In genomic region chr2:48127612-48128191, GRCh38 we compare ENCODE assay signal across 27 cellular contexts.
DNase-seq lines count a peak whose midpoint lies in the region; ATAC-seq, FAIRE-seq and TF ChIP-seq lines count a peak whose summit lies in the region.
"Had no signal": no experiment of that assay in that cellular context is flagged by ENCODE, and none has a peak within 500 bp of the region (broad histone marks: within the 10 kb centered on the region; RNA-seq: fewer than 3 reads in every experiment).

No MANE protein-coding gene starts in this region.

- H3K4me3 Mint-ChIP-seq in natural killer cell treated with Interleukin-12 subunit alpha and Interleukin-12 subunit beta and Interleukin-15 and Interleukin-18, amount 100 ng/mL, for 72 hours, result no peak overlapping the region
- H3K4me3 Mint-ChIP-seq in natural killer cell, result no peak overlapping the region
- H3K4me3 Mint-ChIP-seq: CD4-positive, alpha-beta memory T cell; GM23338; HFFc6 had no signal

- H3K79me2 ChIP-seq in PC-3 (ENCODE audit: low read length) (no peaks in the 10 kb centered on the region), H1 (ENCODE audit: control insufficient read depth in 1 of 2, insufficient read depth in 2 of 2, low read length in 2 of 2) (no peaks in the 10 kb centered on the region)

- H3K9ac ChIP-seq in PC-3 (ENCODE audit: low read length) (no peak overlapping the region), H1 (replicated peaks in 1 of 4; ENCODE audit: extremely low read depth in 1 of 4, low read depth in 3 of 4, low read length in 3 of 4) (no peak overlapping the region)

- no peaks in the 10 kb centered on the region for H3K79me1 ChIP-seq in H1 (ENCODE audit: low read depth, low read length)

- H3K4me1 ChIP-seq in PC-3 (ENCODE audit: insufficient read depth, low read length) (peaks cover 7% of the 10 kb centered on the region; the same call in 1 of the 2 replicates), H1 (replicated peaks in 1 of 4; ENCODE audit: control insufficient read depth in 3 of 4, insufficient read depth in 4 of 4, low read length in 3 of 4) (no peaks in the 10 kb centered on the region)
- H3K4me1 ChIP-seq: HAP-1, Peyer's patch had no signal

- no peak overlapping the region for H3K27ac Mint-ChIP-seq in natural killer cell treated with Interleukin-12 subunit alpha and Interleukin-12 subunit beta and Interleukin-15 and Interleukin-18, amount 100 ng/mL, for 72 hours
- H3K27ac Mint-ChIP-seq in natural killer cell, result no peak overlapping the region
- H3K27ac Mint-ChIP-seq: CD4-positive, alpha-beta memory T cell; GM23338; HFFc6 had no signal

- no peak for TF ChIP-seq POLR2A in H1 (IDR thresholded peaks at IDR 0.05; ENCODE audit: control extremely low read depth in 1 of 2, low read depth in 2 of 2, low read length in 2 of 2)

- no peak overlapping the region for H4K5ac ChIP-seq in H1 (ENCODE audit: insufficient read length, low read depth, low read length)

- H3K4me2 ChIP-seq in PC-3 (ENCODE audit: low read length) (no peak overlapping the region), H1 (ENCODE audit: insufficient read depth in 1 of 2, low read depth in 2 of 2, low read length in 2 of 2) (no peak overlapping the region)
- H3K4me2 ChIP-seq: GM23338 had no signal

- no peak overlapping the region for H3K4ac ChIP-seq in H1 (replicated peaks; ENCODE audit: insufficient read length, low read depth, low read length)

- no peak for TF ChIP-seq CTCF in natural killer cell (IDR thresholded peaks at IDR 0.05)
- no peak for TF ChIP-seq CTCF in PC-3 (conservative IDR thresholded peaks at IDR 0.05; ENCODE audit: low read depth, low read length)
- TF ChIP-seq CTCF in H1 (IDR thresholded peaks at IDR 0.05; ENCODE audit: control extremely low read depth in 1 of 3, insufficient read depth in 1 of 3, low read depth in 1 of 3, low read length in 3 of 3), result no peak

- DNase-seq in natural killer cell treated with Interleukin-12 subunit alpha and Interleukin-12 subunit beta and Interleukin-15 and Interleukin-18, amount 100 ng/mL, for 72 hours (ENCODE audit: low spot score), result no peak
- DNase-seq in natural killer cell (no peak), PC-3 (peak; percentile 20), H1 (ENCODE audit: low read depth in 1 of 2, low spot score in 2 of 2) (no peak), superior temporal gyrus (ENCODE audit: extremely low spot score) (peak; percentile 29), midbrain (lab: John Stamatoyannopoulos, UW) (no peak), GM19238 (ENCODE audit: insufficient read length, low spot score) (no peak)
- DNase-seq: C1 segment of cervical spinal cord; CD4-positive, alpha-beta memory T cell; COR-L47; DMS53; HFFc6; Kasumi-1; MV-4-11; NCI-H1105; NCI-H1436 treated with DMSO at 0.1 percent for 48 hours; NCI-H187 treated with DMSO at 0.1 percent for 48 hours; NCI-H2171 treated with DMSO at 0.1 percent for 48 hours; NCI-H446; NCI-H524 treated with DMSO at 0.1 percent for 48 hours; NCI-H82; Peyer's patch; SHP77 treated with DMSO at 0.1 percent for 48 hours had no signal

- H4K8ac ChIP-seq in H1 (ENCODE audit: extremely low read depth, insufficient read depth, low read length), result no peak overlapping the region

- no peak overlapping the region for H3K14ac ChIP-seq in H1 (ENCODE audit: insufficient read length)

- peak; percentile 56 to 74 for ATAC-seq in natural killer cell treated with Interleukin-12 subunit alpha and Interleukin-12 subunit beta and Interleukin-15 and Interleukin-18, amount 100 ng/mL, for 72 hours
- ATAC-seq in natural killer cell, result no peak
- ATAC-seq in PC-3, result peak; percentile 55
- ATAC-seq: GM23338 had no signal

- H3K27me3 Mint-ChIP-seq in natural killer cell treated with Interleukin-12 subunit alpha and Interleukin-12 subunit beta and Interleukin-15 and Interleukin-18, amount 100 ng/mL, for 72 hours, result no peaks in the 10 kb centered on the region
- no peaks in the 10 kb centered on the region for H3K27me3 Mint-ChIP-seq in natural killer cell (ENCODE audit: low read depth in 2 of 2)
- H3K27me3 Mint-ChIP-seq: CD4-positive, alpha-beta memory T cell had no signal

- no peak overlapping the region for H4K91ac ChIP-seq in H1 (replicated peaks; ENCODE audit: insufficient read length, low read length)

- H3K23ac ChIP-seq in H1 (ENCODE audit: insufficient read length), result no peak overlapping the region

- H3K23me2 ChIP-seq in H1 (ENCODE audit: low read depth, low read length), result no peaks in the 10 kb centered on the region; the same call in 1 of the 2 replicates

- intact Hi-C loops in natural killer cell (cut with micrococcal nuclease), result no loop called here
- intact Hi-C loops in PC-3 (cut with micrococcal nuclease), result no loop called here

- BruUV-seq in PC-3 (replicated peaks; lab: Mats Ljungman, UMichigan), result no TSS peak

- H2BK5ac ChIP-seq in H1 (ENCODE audit: low read depth, low read length), result no peak overlapping the region

- H3K18ac ChIP-seq in H1 (ENCODE audit: extremely low read depth, low read length), result no peak overlapping the region

- no peak for TF ChIP-seq EP300 in H1 (IDR thresholded peaks at IDR 0.05; ENCODE audit: borderline replicate concordance in 1 of 2, low read depth in 2 of 2, low read length in 2 of 2)

- no peak overlapping the region for H2BK120ac ChIP-seq in H1 (replicated peaks; ENCODE audit: low read depth, low read length)

- H3K56ac ChIP-seq in H1 (replicated peaks; ENCODE audit: insufficient read length, low read depth, low read length), result no peak overlapping the region

- H3K4me1 Mint-ChIP-seq in natural killer cell treated with Interleukin-12 subunit alpha and Interleukin-12 subunit beta and Interleukin-15 and Interleukin-18, amount 100 ng/mL, for 72 hours (ENCODE audit: low read depth in 2 of 2), result peaks cover 0 to 3% of the 10 kb centered on the region in 2 donors
- no peaks in the 10 kb centered on the region for H3K4me1 Mint-ChIP-seq in natural killer cell
- H3K4me1 Mint-ChIP-seq: GM23338 had no signal

- H2BK20ac ChIP-seq in H1 (ENCODE audit: low read length), result no peak overlapping the region

- H3K4me3 ChIP-seq in PC-3 (ENCODE audit: low read length), result no peak overlapping the region
- no peak overlapping the region for H3K4me3 ChIP-seq in H1 (ENCODE audit: extremely low read depth in 1 of 4, insufficient read depth in 2 of 4, low read depth in 3 of 4, low read length in 4 of 4)
- H3K4me3 ChIP-seq: GM23338, HAP-1, Peyer's patch had no signal

- CTCF ChIA-PET in PC-3 (lab: Charles Lee) (no interaction called here), H1 (lab: Charles Lee; ENCODE audit: partially characterized antibody) (no interaction called here)

- no peaks in the 10 kb centered on the region for H3K9me2 ChIP-seq in PC-3 (replicated peaks; ENCODE audit: low read length)

- H2BK15ac ChIP-seq in H1 (ENCODE audit: low read length), result no peak overlapping the region

- H2BK12ac ChIP-seq in H1 (ENCODE audit: low read depth, low read length), result no peak overlapping the region

- POLR2A ChIA-PET in PC-3 (lab: Charles Lee; ENCODE audit: unreplicated experiment), result no interaction called here
- POLR2A ChIA-PET in H1 (lab: Charles Lee; ENCODE audit: partially characterized antibody), result no interaction called here

- no peaks in the 10 kb centered on the region for H3K27me3 ChIP-seq in PC-3 (ENCODE audit: low read length)
- no peaks in the 10 kb centered on the region for H3K27me3 ChIP-seq in H1 (replicated peaks in 1 of 4; ENCODE audit: control insufficient read depth in 3 of 4, extremely low read depth in 1 of 4, insufficient read depth in 3 of 4, low read length in 3 of 4)
- H3K27me3 ChIP-seq: Peyer's patch had no signal

- H3K36me3 Mint-ChIP-seq in natural killer cell treated with Interleukin-12 subunit alpha and Interleukin-12 subunit beta and Interleukin-15 and Interleukin-18, amount 100 ng/mL, for 72 hours, result no peaks in the 10 kb centered on the region
- no peaks in the 10 kb centered on the region for H3K36me3 Mint-ChIP-seq in natural killer cell
- H3K36me3 Mint-ChIP-seq: CD4-positive, alpha-beta memory T cell had no signal

- no peak for TF ChIP-seq RAD21 in H1 (IDR thresholded peaks at IDR 0.05 in 1 of 2, conservative IDR thresholded peaks at IDR 0.05 in 1 of 2; ENCODE audit: low read depth in 2 of 2, low read length in 2 of 2)

- H3K36me3 ChIP-seq in PC-3 (ENCODE audit: low read depth, low read length) (no peaks in the 10 kb centered on the region), H1 (ENCODE audit: control insufficient read depth in 2 of 4, insufficient read depth in 4 of 4, low read length in 3 of 4) (no peaks in the 10 kb centered on the region)
- H3K36me3 ChIP-seq: HAP-1, Peyer's patch had no signal

- H2AFZ ChIP-seq in PC-3 (ENCODE audit: low read length) (no peak overlapping the region), H1 (ENCODE audit: low read length) (peak overlapping the region; percentile 64; the same call in 1 of the 2 replicates)
- H2AFZ ChIP-seq: GM23338 had no signal

- 89% methylated on average over 4 of the region's 4 CpGs; no CpG with 5 or more reads in 1 of the 2 experiments for WGBS in H1 (ENCODE audit: extremely low coverage in 1 of 2, insufficient coverage in 1 of 2, insufficient read length in 1 of 2, insufficient replicate concordance in 2 of 2, low coverage in 1 of 2, low lambda C conversion rate in 2 of 2, missing lambda C conversion rate in 1 of 2), 2 experiments

- H3K9me3 Mint-ChIP-seq in natural killer cell treated with Interleukin-12 subunit alpha and Interleukin-12 subunit beta and Interleukin-15 and Interleukin-18, amount 100 ng/mL, for 72 hours, result no peaks in the 10 kb centered on the region
- H3K9me3 Mint-ChIP-seq in natural killer cell, result no peaks in the 10 kb centered on the region
- H3K9me3 Mint-ChIP-seq: GM23338, HFFc6 had no signal

- H4K20me1 ChIP-seq in PC-3 (ENCODE audit: low read length) (no peaks in the 10 kb centered on the region), H1 (replicated peaks in 1 of 2; ENCODE audit: control insufficient read depth in 1 of 2, insufficient read depth in 2 of 2, low read length in 2 of 2) (no peaks in the 10 kb centered on the region)

- no peak overlapping the region for H3K27ac ChIP-seq in PC-3 (ENCODE audit: low read length)
- H3K27ac ChIP-seq in H1 (ENCODE audit: low read depth, low read length), result no peak overlapping the region
- H3K27ac ChIP-seq: HL-60, Peyer's patch had no signal

- H3K9me3 ChIP-seq in PC-3 (ENCODE audit: low read length) (no peaks in the 10 kb centered on the region), H1 (ENCODE audit: insufficient read depth in 2 of 2, low read depth in 1 of 2, low read length in 1 of 2) (no peaks in the 10 kb centered on the region)
- H3K9me3 ChIP-seq: HAP-1, Peyer's patch had no signal

- H2AK5ac ChIP-seq in H1 (ENCODE audit: low read depth, low read length), result no peak overlapping the region

- H3F3A ChIP-seq in PC-3 (ENCODE audit: low read length, unreplicated experiment), result no peaks in the 10 kb centered on the region

- no peak for FAIRE-seq in H1 (lab: Jason Lieb, UNC)
- FAIRE-seq: G401.6 had no signal

Comparison
In these comparisons a context has a peak if more than half of its experiments do, and no peak if none do; other contexts are left out.
1. ATAC-seq: peak in natural killer cell treated with Interleukin-12 subunit alpha and Interleukin-12 subunit beta and Interleukin-15 and Interleukin-18, amount 100 ng/mL, for 72 hours (2 of 2) and PC-3 (single experiment); none in natural killer cell (0 of 3).
2. DNase-seq: peak in PC-3 (single experiment) and superior temporal gyrus (single experiment); none in natural killer cell treated with Interleukin-12 subunit alpha and Interleukin-12 subunit beta and Interleukin-15 and Interleukin-18, amount 100 ng/mL, for 72 hours (single experiment), natural killer cell (single experiment), H1 (0 of 2), midbrain (single experiment) and GM19238 (single experiment).